In genomic region chr12:53219116-53219955, GRCh38 we compare ENCODE assay signal across 8 cellular contexts. TPM values are rescaled to one million over a fixed set of nuclear protein-coding genes. Genes with fewer than 3 reads are reported as not detected.
A peak's percentile ranks its signal among the peaks of the same experiment; 100 is the strongest.
DNase-seq lines count a peak whose midpoint lies in the region; FAIRE-seq and TF ChIP-seq lines count a peak whose summit lies in the region.

No MANE protein-coding gene starts in this region.

- peak overlapping the region; percentile 80 for H3K9ac ChIP-seq in astrocyte (ENCODE audit: low read length)
- H3K9ac ChIP-seq in keratinocyte (ENCODE audit: control insufficient read depth, extremely low read depth, insufficient read depth, low read length): peak overlapping the region; percentile 81

- peak; percentile 52 to 61 for DNase-seq in activated CD8-positive, alpha-beta memory T cell treated with anti-CD3 and anti-CD28 coated beads for 4 hours (ENCODE audit: low read depth in 2 of 2)
- DNase-seq in activated CD8-positive, alpha-beta memory T cell treated with anti-CD3 and anti-CD28 coated beads for 24 hours: no peak
- DNase-seq in RWPE1 (ENCODE audit: low spot score) (no peak), astrocyte (ENCODE audit: low read depth) (peak; percentile 69), keratinocyte (ENCODE audit: low read depth, low spot score) (no peak), Kasumi-1 (lab: John Stamatoyannopoulos, UW) (no peak), DMS 273 (lab: John Stamatoyannopoulos, UW; ENCODE audit: unreplicated experiment) (no peak)
- DNase-seq in stimulated activated CD4-positive, alpha-beta T cell treated with anti-CD3 and anti-CD28 coated beads, Interleukin-4, amount 100 ng/mL, for 1 hour: peak; percentile 74

- no peaks in the 10 kb centered on the region for H3K36me3 ChIP-seq in astrocyte (ENCODE audit: insufficient read depth, low read length)
- peaks cover 9 to 18% of the 10 kb centered on the region in 2 experiments for H3K36me3 ChIP-seq in keratinocyte (ENCODE audit: control insufficient read depth in 2 of 2, extremely low read depth in 1 of 2, insufficient read depth in 2 of 2, low read length in 2 of 2)

- H3K4me1 ChIP-seq in astrocyte (ENCODE audit: insufficient read depth, low read length): peaks cover 53% of the 10 kb centered on the region
- peaks cover 64% of the 10 kb centered on the region for H3K4me1 ChIP-seq in keratinocyte (ENCODE audit: control insufficient read depth, extremely low read depth, insufficient read depth, low read length)

- H3K4me3 ChIP-seq in astrocyte (ENCODE audit: insufficient read depth, low read depth, low read length): peak overlapping the region; percentile 80
- H3K4me3 ChIP-seq in keratinocyte (ENCODE audit: control insufficient read depth in 2 of 3, extremely low read depth in 1 of 3, insufficient read depth in 2 of 3, low read depth in 1 of 3, low read length in 3 of 3): peak overlapping the region; percentile 56 to 99 (median 95)

- peaks cover 38% of the 10 kb centered on the region for H3K79me2 ChIP-seq in astrocyte (ENCODE audit: insufficient read depth, low read length)
- peaks cover 27% of the 10 kb centered on the region for H3K79me2 ChIP-seq in keratinocyte (ENCODE audit: control insufficient read depth, insufficient read depth, low read length)

- no peaks in the 10 kb centered on the region for H3K9me3 ChIP-seq in astrocyte (ENCODE audit: insufficient read depth, low read depth, low read length)
- H3K9me3 ChIP-seq in keratinocyte (ENCODE audit: control insufficient read depth, low read depth, low read length): no peaks in the 10 kb centered on the region

- H3K9me3 Mint-ChIP-seq in astrocyte (ENCODE audit: unreplicated experiment): no peaks in the 10 kb centered on the region

- TF ChIP-seq CTCF in RWPE1 (conservative IDR thresholded peaks at IDR 0.05; ENCODE audit: low read depth): no peak
- TF ChIP-seq CTCF in astrocyte (IDR thresholded peaks at IDR 0.05; ENCODE audit: insufficient read depth, low read depth, low read length): no peak
- no peak for TF ChIP-seq CTCF in keratinocyte (optimal IDR thresholded peaks at IDR 0.05 in 1 of 3, IDR thresholded peaks at IDR 0.05 in 1 of 3, conservative IDR thresholded peaks at IDR 0.05 in 1 of 3; ENCODE audit: extremely low read depth in 1 of 3, insufficient read depth in 2 of 3, low read length in 3 of 3)

- peak overlapping the region; percentile 84 for H3K4me3 Mint-ChIP-seq in astrocyte (ENCODE audit: unreplicated experiment)

- peak overlapping the region; percentile 61 for H2AFZ ChIP-seq in astrocyte (ENCODE audit: low read depth, low read length)
- H2AFZ ChIP-seq in keratinocyte (ENCODE audit: control insufficient read depth, low read length): peak overlapping the region; percentile 33

- peaks cover 8% of the 10 kb centered on the region for H3K27me3 Mint-ChIP-seq in astrocyte (ENCODE audit: low read depth, unreplicated experiment)

- dilution Hi-C loops in keratinocyte (cut with MboI; ENCODE audit: extremely low pct_ligation_motif_present, low sequenced_read_pairs): no loop called here

- peak overlapping the region; percentile 100 for H3K4me2 ChIP-seq in astrocyte (ENCODE audit: low read length)
- H3K4me2 ChIP-seq in keratinocyte (ENCODE audit: control insufficient read depth, extremely low read depth, insufficient read depth, low read depth, low read length): peak overlapping the region; percentile 87

- peaks cover 1% of the 10 kb centered on the region for H3K36me3 Mint-ChIP-seq in astrocyte (ENCODE audit: low read depth, unreplicated experiment)

- H3K27me3 ChIP-seq in astrocyte (ENCODE audit: insufficient read depth, low read length) (no peaks in the 10 kb centered on the region), keratinocyte (ENCODE audit: control insufficient read depth, extremely low read depth, insufficient read depth, low read length) (no peaks in the 10 kb centered on the region)

- no peaks in the 10 kb centered on the region for H3K9me1 ChIP-seq in keratinocyte (ENCODE audit: control insufficient read depth, extremely low read depth, insufficient read depth, low read length)

- H4K20me1 ChIP-seq in astrocyte (ENCODE audit: insufficient read depth, low read length) (peaks cover 36% of the 10 kb centered on the region), keratinocyte (ENCODE audit: control insufficient read depth, extremely low read depth, insufficient read depth, low read length) (peaks cover 4% of the 10 kb centered on the region)

- H3K27ac Mint-ChIP-seq in astrocyte (ENCODE audit: unreplicated experiment): peak overlapping the region; percentile 23

- CTCF ChIA-PET in RWPE1 (lab: Yijun Ruan, JAX): interaction anchor here (0.9 to 1.9 kb wide), 5 partner anchors 14 to 163 kb away, joined by 3 to 6 read pairs (median 4); a partner anchor contains a TSS

- peaks cover 40% of the 10 kb centered on the region for H3K4me1 Mint-ChIP-seq in astrocyte (ENCODE audit: low read depth, unreplicated experiment)

- FAIRE-seq in astrocyte (lab: Jason Lieb, UNC) (no peak), keratinocyte (lab: Jason Lieb, UNC) (no peak)

- H3K27ac ChIP-seq in RWPE1 (peak overlapping the region; percentile 99), astrocyte (ENCODE audit: low read depth, low read length) (peak overlapping the region; percentile 44), keratinocyte (ENCODE audit: control insufficient read depth, insufficient read depth, low read length) (peak overlapping the region; percentile 70)

- POLR2A ChIA-PET in RWPE1 (lab: Yijun Ruan, JAX; ENCODE audit: low non-redundant PET): no interaction called here

RNA-seq across cellular contexts. Expression of gene ITGB7, which starts 12.3 kb away (rescaled TPM):
- 0.79 and 1.3 TPM in 2 replicates for total RNA-seq in astrocyte
- polyA plus RNA-seq in keratinocyte: 0.58 to 2.4 TPM (median 0.83 TPM) in 3 replicates
- 4.2 TPM for polyA plus RNA-seq in keratinocyte (2011; ENCODE audit: low read depth)
- polyA plus RNA-seq in keratinocyte (2011; cell fraction: cytosol; rRNA removed): 0.19 and 0.21 TPM in 2 replicates
- 7.8 and 8.3 TPM in 2 replicates for polyA plus RNA-seq in keratinocyte (2011; cell fraction: nucleus; rRNA removed)
- polyA plus RNA-seq in keratinocyte (2012; ENCODE audit: low replicate concordance): 0.76 and 8.4 TPM in 2 replicates
- 3.5 to 9.8 TPM (median 4.8 TPM) in 3 replicates for polyA minus RNA-seq in keratinocyte
- polyA minus RNA-seq in keratinocyte (2011; cell fraction: cytosol; rRNA and poly(A)+ RNA removed): not detected
- polyA minus RNA-seq in keratinocyte (2011; cell fraction: nucleus; rRNA and poly(A)+ RNA removed): 3.8 and 4.5 TPM in 2 replicates

RNA-seq across cellular contexts. Expression of gene RARG, which starts 12.7 kb away (rescaled TPM):
- total RNA-seq in astrocyte: 10.1 and 11.7 TPM in 2 replicates
- polyA plus RNA-seq in keratinocyte: 26.4 to 31.5 TPM (median 30.9 TPM) in 3 replicates
- 43.6 TPM for polyA plus RNA-seq in keratinocyte (2011; ENCODE audit: low read depth)
- polyA plus RNA-seq in keratinocyte (2011; cell fraction: cytosol; rRNA removed): 26.0 and 36.6 TPM in 2 replicates
- 31.8 and 38.9 TPM in 2 replicates for polyA plus RNA-seq in keratinocyte (2011; cell fraction: nucleus; rRNA removed)
- 39.6 and 84.0 TPM in 2 replicates for polyA plus RNA-seq in keratinocyte (2012; ENCODE audit: low replicate concordance)
- polyA minus RNA-seq in keratinocyte: 48.5 to 64.1 TPM (median 57.6 TPM) in 3 replicates
- polyA minus RNA-seq in keratinocyte (2011; cell fraction: cytosol; rRNA and poly(A)+ RNA removed): 42.2 TPM
- 24.9 and 25.7 TPM in 2 replicates for polyA minus RNA-seq in keratinocyte (2011; cell fraction: nucleus; rRNA and poly(A)+ RNA removed)

RNA-seq across cellular contexts. Expression of gene CSAD, which starts 38.6 kb away (rescaled TPM):
- 16.7 and 19.4 TPM in 2 replicates for total RNA-seq in astrocyte
- 7.9 to 29.5 TPM (median 19.5 TPM) in 3 replicates for polyA plus RNA-seq in keratinocyte
- polyA plus RNA-seq in keratinocyte (2011; ENCODE audit: low read depth): 8.0 TPM
- polyA plus RNA-seq in keratinocyte (2011; cell fraction: cytosol; rRNA removed): 1.4 and 1.9 TPM in 2 replicates
- 126 and 152 TPM in 2 replicates for polyA plus RNA-seq in keratinocyte (2011; cell fraction: nucleus; rRNA removed)
- 5.8 and 23.3 TPM in 2 replicates for polyA plus RNA-seq in keratinocyte (2012; ENCODE audit: low replicate concordance)
- polyA minus RNA-seq in keratinocyte: 5.6 to 17.6 TPM (median 17.2 TPM) in 3 replicates
- polyA minus RNA-seq in keratinocyte (2011; cell fraction: cytosol; rRNA and poly(A)+ RNA removed): 3.1 TPM
- polyA minus RNA-seq in keratinocyte (2011; cell fraction: nucleus; rRNA and poly(A)+ RNA removed): 20.0 and 28.5 TPM in 2 replicates

RNA-seq across cellular contexts. Expression of gene ZNF740, which starts 38.8 kb away (rescaled TPM):
- total RNA-seq in astrocyte: 31.0 and 32.7 TPM in 2 replicates
- 6.5 to 11.8 TPM (median 10.3 TPM) in 3 replicates for polyA plus RNA-seq in keratinocyte
- 9.7 TPM for polyA plus RNA-seq in keratinocyte (2011; ENCODE audit: low read depth)
- 3.6 and 4.5 TPM in 2 replicates for polyA plus RNA-seq in keratinocyte (2011; cell fraction: cytosol; rRNA removed)
- 21.7 and 25.7 TPM in 2 replicates for polyA plus RNA-seq in keratinocyte (2011; cell fraction: nucleus; rRNA removed)
- 5.5 and 6.5 TPM in 2 replicates for polyA plus RNA-seq in keratinocyte (2012; ENCODE audit: low replicate concordance)
- 3.8 to 17.4 TPM (median 15.6 TPM) in 3 replicates for polyA minus RNA-seq in keratinocyte
- 3.3 TPM for polyA minus RNA-seq in keratinocyte (2011; cell fraction: cytosol; rRNA and poly(A)+ RNA removed)
- 8.7 and 9.6 TPM in 2 replicates for polyA minus RNA-seq in keratinocyte (2011; cell fraction: nucleus; rRNA and poly(A)+ RNA removed)

RNA-seq across cellular contexts. Expression of gene ESPL1, which starts 48.8 kb away (rescaled TPM):
- 1.2 and 2.0 TPM in 2 replicates for total RNA-seq in astrocyte
- 0.80 to 3.7 TPM (median 3.7 TPM) in 3 replicates for polyA plus RNA-seq in keratinocyte
- 1.3 TPM for polyA plus RNA-seq in keratinocyte (2011; ENCODE audit: low read depth)
- 0.46 and 0.64 TPM in 2 replicates for polyA plus RNA-seq in keratinocyte (2011; cell fraction: cytosol; rRNA removed)
- 4.3 and 5.5 TPM in 2 replicates for polyA plus RNA-seq in keratinocyte (2011; cell fraction: nucleus; rRNA removed)
- 1.0 and 3.0 TPM in 2 replicates for polyA plus RNA-seq in keratinocyte (2012; ENCODE audit: low replicate concordance)
- 1.5 to 9.7 TPM (median 5.8 TPM) in 3 replicates for polyA minus RNA-seq in keratinocyte
- 2.9 TPM for polyA minus RNA-seq in keratinocyte (2011; cell fraction: cytosol; rRNA and poly(A)+ RNA removed)
- polyA minus RNA-seq in keratinocyte (2011; cell fraction: nucleus; rRNA and poly(A)+ RNA removed): 2.1 and 2.9 TPM in 2 replicates

Comparison
In these comparisons a context has a peak if more than half of its experiments do, and no peak if none do; other contexts are left out.
1. DNase-seq: peak in activated CD8-positive, alpha-beta memory T cell treated with anti-CD3 and anti-CD28 coated beads for 4 hours (2 of 2), astrocyte (single experiment) and stimulated activated CD4-positive, alpha-beta T cell treated with anti-CD3 and anti-CD28 coated beads, Interleukin-4, amount 100 ng/mL, for 1 hour (single experiment); none in activated CD8-positive, alpha-beta memory T cell treated with anti-CD3 and anti-CD28 coated beads for 24 hours (single experiment), RWPE1 (single experiment), keratinocyte (single experiment), Kasumi-1 (0 of 2) and DMS 273 (single experiment).
2. H3K27ac ChIP-seq: peak in every context shown above with its lines; median percentile 99 in RWPE1; 70 in keratinocyte; 44 in astrocyte.